ENCODE assay signal across 8 cellular contexts in the genomic region with DNA sequence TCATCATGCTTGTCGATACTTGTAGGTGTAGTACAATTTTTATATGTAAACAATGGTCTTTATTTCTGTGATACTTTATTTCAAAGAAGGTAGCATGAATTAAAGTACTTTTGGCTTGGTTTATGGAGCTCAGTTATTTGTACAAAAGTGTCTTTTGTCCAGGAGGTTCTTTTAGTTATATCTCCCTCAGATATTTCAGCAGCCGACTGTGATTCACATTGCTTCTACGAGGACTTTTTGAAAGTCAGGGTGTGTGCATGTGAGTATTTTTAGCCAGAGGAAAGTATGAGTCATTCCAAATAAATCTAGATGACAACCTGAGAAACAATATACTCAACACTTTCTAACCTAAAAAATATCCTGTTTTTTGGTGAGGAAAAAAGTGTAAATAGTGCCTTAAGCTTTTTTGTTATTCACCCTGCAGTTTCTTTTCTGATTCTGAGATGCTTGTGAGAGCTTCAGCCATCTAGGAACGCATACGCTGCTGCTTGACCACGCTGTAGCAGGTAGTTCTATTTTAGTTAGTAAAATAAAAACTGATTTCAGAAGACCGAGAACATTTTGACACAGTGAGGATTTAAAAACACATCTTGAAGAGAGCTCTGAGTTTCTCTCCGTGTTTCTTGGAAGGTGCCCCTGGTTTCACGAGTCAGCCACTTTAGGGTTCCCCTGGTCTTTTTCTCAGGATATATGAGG. TPM values are rescaled to one million over a fixed set of nuclear protein-coding genes. Genes with fewer than 3 reads are reported as not detected.
DNase-seq lines count a peak whose midpoint lies in the region; ATAC-seq and TF ChIP-seq lines count a peak whose summit lies in the region.

No MANE protein-coding gene starts in this region.

- no peaks in the 10 kb centered on the region for H3K36me3 ChIP-seq in testis (ENCODE audit: low read depth, missing control alignments)

- H3K9me3 ChIP-seq in testis, result no peaks in the 10 kb centered on the region

- intact Hi-C loops in testis (cut with DNase I; ENCODE audit: low total_unique reads), result no loop called here

- no peak overlapping the region for H3K4me3 ChIP-seq in testis

- DNase-seq in activated CD4-positive, alpha-beta T cell treated with anti-CD3 and anti-CD28 coated beads for 4 hours, result peak; percentile 31 to 33
- no peak for DNase-seq in activated CD4-positive, alpha-beta T cell treated with anti-CD3 and anti-CD28 coated beads, Interleukin-2, amount 50 U/mL, for 4 hours
- DNase-seq in NOMO-1 treated with dmso at 0.1 percent for 144 hours (lab: John Stamatoyannopoulos, UW; ENCODE audit: unreplicated experiment) (peak; percentile 28), T47D (ENCODE audit: low read depth in 1 of 2, low spot score in 1 of 2) (peak; percentile 45 to 66), testis (no peak)

- peaks cover 20% of the 10 kb centered on the region for H3K4me1 ChIP-seq in testis

- in situ Hi-C loops in T47D (cut with HindIII; ENCODE audit: low pct_unique_long_range_greater_than_20kb, low sequenced_read_pairs), result no loop called here

- TF ChIP-seq CTCF in testis (IDR thresholded peaks at IDR 0.05), result no peak

- WGBS in testis, 2 donors, result 32 to 40% methylated on average over 9 of the region's 9 CpGs

- TF ChIP-seq POLR2A in testis (IDR thresholded peaks at IDR 0.05), result no peak

- H3K27ac ChIP-seq in layer of hippocampus (ENCODE audit: low read depth, low read length) (peak overlapping the region; percentile 81), testis (peak overlapping the region; percentile 76 to 84)

- H3K27me3 ChIP-seq in layer of hippocampus (ENCODE audit: control insufficient read depth, insufficient read depth, low read length), result no peaks in the 10 kb centered on the region
- H3K27me3 ChIP-seq in testis, result no peaks in the 10 kb centered on the region

- ATAC-seq in HG02610 (IDR thresholded peaks at IDR 0.05; ENCODE audit: unreplicated experiment) (peak; percentile 68), HG03039 (IDR thresholded peaks at IDR 0.05; ENCODE audit: unreplicated experiment) (no peak)

RNA-seq across cellular contexts. Expression of a gene that starts 0.5 kb away (rescaled TPM):
- 100 to 1,000 TPM; 167 to 213 TPM for total RNA-seq in testis
- polyA plus RNA-seq in testis (ENCODE audit: insufficient read depth, low read depth, low replicate concordance), result 173 TPM

RNA-seq across cellular contexts. Expression of a gene that starts 44.6 kb away (rescaled TPM):
- total RNA-seq in testis, result 100 to 1,000 TPM; 128 to 141 TPM
- 89.0 TPM for polyA plus RNA-seq in testis (ENCODE audit: insufficient read depth, low read depth, low replicate concordance)

Comparison
In these comparisons a context has a peak if more than half of its experiments do, and no peak if none do; other contexts are left out.
1. DNase-seq: peak in activated CD4-positive, alpha-beta T cell treated with anti-CD3 and anti-CD28 coated beads for 4 hours (2 of 2), NOMO-1 treated with dmso at 0.1 percent for 144 hours (single experiment) and T47D (2 of 2); none in activated CD4-positive, alpha-beta T cell treated with anti-CD3 and anti-CD28 coated beads, Interleukin-2, amount 50 U/mL, for 4 hours (0 of 2) and testis (single experiment).